8 cellular contexts compared by ENCODE assay signal in the genomic region with DNA sequence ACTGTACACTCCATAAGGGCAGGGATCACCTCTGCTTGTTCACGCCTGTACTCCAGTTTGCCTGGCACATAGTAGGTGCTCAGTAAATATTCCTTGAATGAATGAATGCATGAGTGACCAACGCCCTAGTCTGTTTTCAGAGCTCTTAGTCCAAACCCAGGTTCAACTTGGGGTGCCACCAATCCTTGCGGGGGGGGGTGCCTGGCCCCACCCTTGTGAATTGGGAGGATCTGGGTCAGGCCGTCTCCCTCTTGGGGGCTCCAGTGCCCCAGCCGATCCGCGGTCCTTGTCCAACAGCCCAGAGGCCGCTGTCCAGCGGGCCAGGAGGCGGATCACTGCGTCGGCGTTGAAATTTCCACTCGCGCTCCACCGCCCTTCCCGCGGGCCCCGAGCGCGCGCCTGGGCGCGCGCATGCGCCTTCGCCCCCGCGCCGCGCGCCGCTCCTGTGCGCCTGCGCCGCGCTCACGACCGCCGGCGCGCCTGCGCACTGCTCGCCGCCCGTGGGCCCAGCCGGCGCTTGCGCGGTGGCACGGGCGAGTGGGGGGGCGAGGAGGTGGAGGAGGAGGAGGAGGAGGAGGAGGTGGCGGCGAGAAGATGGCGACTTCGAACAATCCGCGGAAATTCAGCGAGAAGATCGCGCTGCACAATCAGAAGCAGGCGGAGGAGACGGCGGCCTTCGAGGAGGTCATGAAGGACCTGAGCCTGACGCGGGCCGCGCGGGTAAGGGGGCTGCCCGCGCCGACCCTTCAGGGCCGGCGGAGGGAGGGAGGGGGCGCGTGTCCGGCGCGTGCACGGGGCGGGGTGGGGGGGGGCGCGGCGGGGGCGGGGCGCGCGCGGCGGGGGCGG. TPM values are rescaled to one million over a fixed set of nuclear protein-coding genes. Genes with fewer than 3 reads are reported as not detected.
DNase-seq lines count a peak whose midpoint lies in the region; ATAC-seq lines count a peak whose summit lies in the region.

CRTC1 (plus strand) TSS at position 572 of the 846 bp plus-strand sequence; CDS start at position 595, 23 bp downstream.

- H3K4me3 Mint-ChIP-seq in activated CD8-positive, alpha-beta memory T cell treated with anti-CD3 and anti-CD28 coated beads, Interleukin-2, amount 10 ng/mL, durations not matched to agents 7 days and 5 days = peak within 1 kb of the TSS; percentile 78

- H3K27ac ChIP-seq in BLaER1 treated with 17β-estradiol and CSF1 and Interleukin-3, amounts not matched to agents 10 nM and 100 nM = peak within 1 kb of the TSS; percentile 32 to 90 (median 85); a peak in 20 of 22 replicates

- H3K9me3 ChIP-seq in BLaER1 treated with 17β-estradiol and CSF1 and Interleukin-3, amounts not matched to agents 10 nM and 100 nM (replicated peaks in 1 of 11) = no peaks in the 10 kb centered on the region
- no peaks in the 10 kb centered on the region for H3K9me3 ChIP-seq in endocrine pancreas (ENCODE audit: control insufficient read depth, low read length)

- CTCF ChIA-PET in activated CD8-positive, alpha-beta memory T cell treated with anti-CD3 and anti-CD28 coated beads, Interleukin-2, amount 10 ng/mL, durations not matched to agents 7 days and 5 days (lab: Charles Lee) = interaction anchor here (0.9 to 1.8 kb wide), 4 partner anchors 95 to 231 kb away, joined by 3 to 5 read pairs (median 4); partner anchors contain the start of gene KXD1

- H3K27me3 ChIP-seq in BLaER1 treated with 17β-estradiol and CSF1 and Interleukin-3, amounts not matched to agents 10 nM and 100 nM = no peaks in the 10 kb centered on the region
- no peaks in the 10 kb centered on the region for H3K27me3 ChIP-seq in endocrine pancreas (ENCODE audit: control insufficient read depth, insufficient read depth, low read length)

- H3K4me1 ChIP-seq in BLaER1 treated with 17β-estradiol and CSF1 and Interleukin-3, amounts not matched to agents 10 nM and 100 nM = peaks cover 51 to 92% (median 64%) of the 10 kb centered on the region in 10 experiments
- no peaks in the 10 kb centered on the region for H3K4me1 ChIP-seq in endocrine pancreas (ENCODE audit: control insufficient read depth, insufficient read depth, low read length)

- peak within 1 kb of the TSS; percentile 82 for H3K27ac Mint-ChIP-seq in activated CD8-positive, alpha-beta memory T cell treated with anti-CD3 and anti-CD28 coated beads, Interleukin-2, amount 10 ng/mL, durations not matched to agents 7 days and 5 days

- H3K9ac ChIP-seq in BLaER1 treated with 17β-estradiol and CSF1 and Interleukin-3, amounts not matched to agents 10 nM and 100 nM = peak within 1 kb of the TSS; percentile 65 to 91 (median 86)
- H3K9ac ChIP-seq in endocrine pancreas (ENCODE audit: control insufficient read depth, insufficient read depth, low read length) = peak within 1 kb of the TSS; percentile 50

- H4K20me1 ChIP-seq in BLaER1 treated with 17β-estradiol and CSF1 and Interleukin-3, amounts not matched to agents 10 nM and 100 nM = peaks cover 9 to 45% (median 39%) of the 10 kb centered on the region in 11 experiments; a peak in 21 of 22 replicates

- ATAC-seq in GM19397 (IDR thresholded peaks at IDR 0.05; ENCODE audit: unreplicated experiment) = peak; percentile 79
- ATAC-seq in activated CD8-positive, alpha-beta memory T cell treated with anti-CD3 and anti-CD28 coated beads, Interleukin-2, amount 10 ng/mL, durations not matched to agents 7 days and 5 days = peak; percentile 90

- peaks cover 0 to 14% (median 0%) of the 10 kb centered on the region in 11 experiments; a peak in 2 of 22 replicates for H3K36me3 ChIP-seq in BLaER1 treated with 17β-estradiol and CSF1 and Interleukin-3, amounts not matched to agents 10 nM and 100 nM
- H3K36me3 ChIP-seq in endocrine pancreas (ENCODE audit: control insufficient read depth, insufficient read depth, low read length) = no peaks in the 10 kb centered on the region

- no peaks in the 10 kb centered on the region for H3K9me3 Mint-ChIP-seq in activated CD8-positive, alpha-beta memory T cell treated with anti-CD3 and anti-CD28 coated beads, Interleukin-2, amount 10 ng/mL, durations not matched to agents 7 days and 5 days (ENCODE audit: low read depth)

- peak within 1 kb of the TSS; percentile 49 to 81 (median 68) for H3K4me3 ChIP-seq in BLaER1 treated with 17β-estradiol and CSF1 and Interleukin-3, amounts not matched to agents 10 nM and 100 nM
- H3K4me3 ChIP-seq in endocrine pancreas (ENCODE audit: control insufficient read depth, insufficient read depth, low read length) = peak within 1 kb of the TSS; percentile 30

- H3K27me3 Mint-ChIP-seq in activated CD8-positive, alpha-beta memory T cell treated with anti-CD3 and anti-CD28 coated beads, Interleukin-2, amount 10 ng/mL, durations not matched to agents 7 days and 5 days = no peaks in the 10 kb centered on the region

- peaks cover 17% of the 10 kb centered on the region for H3K4me1 Mint-ChIP-seq in activated CD8-positive, alpha-beta memory T cell treated with anti-CD3 and anti-CD28 coated beads, Interleukin-2, amount 10 ng/mL, durations not matched to agents 7 days and 5 days

- H3K4me2 ChIP-seq in BLaER1 treated with 17β-estradiol and CSF1 and Interleukin-3, amounts not matched to agents 10 nM and 100 nM = peak within 1 kb of the TSS; percentile 97 to 100 (median 98)

- DNase-seq in HS-5 (ENCODE audit: low read depth) (peak; percentile 43), NOMO-1 (lab: John Stamatoyannopoulos, UW; ENCODE audit: unreplicated experiment in 2 of 2) (peak; percentile 76 to 90), mesenteric fat pad (ENCODE audit: low spot score) (peak; percentile 95)
- DNase-seq in activated CD8-positive, alpha-beta memory T cell treated with anti-CD3 and anti-CD28 coated beads, Interleukin-2, amount 10 ng/mL, durations not matched to agents 7 days and 5 days = peak; percentile 94
- DNase-seq in stimulated activated CD8-positive, alpha-beta memory T cell treated with anti-CD3 and anti-CD28 coated beads, Interleukin-12 subunit alpha, Interleukin-12 subunit beta, amount 100 ng/mL, for 4 hours (ENCODE audit: low read depth) = peak; percentile 93

- no peaks in the 10 kb centered on the region for H3K36me3 Mint-ChIP-seq in activated CD8-positive, alpha-beta memory T cell treated with anti-CD3 and anti-CD28 coated beads, Interleukin-2, amount 10 ng/mL, durations not matched to agents 7 days and 5 days

RNA-seq across cellular contexts. Expression of gene CRTC1, which starts in this region (rescaled TPM):
- total RNA-seq in activated CD8-positive, alpha-beta memory T cell treated with anti-CD3 and anti-CD28 coated beads, Interleukin-2, amount 10 ng/mL, durations not matched to agents 7 days and 5 days = 1 to 10 TPM; 5.9 to 6.4 TPM
- total RNA-seq in mesenteric fat pad = 13.9 TPM

Comparison
In these comparisons a context has a peak if more than half of its experiments do, and no peak if none do; other contexts are left out.
1. Peak in every context shown above with its lines: DNase-seq, ATAC-seq, H3K4me3 ChIP-seq and H3K27ac ChIP-seq.
2. DNase-seq: peak in every context shown above with its lines; median percentile 95 in mesenteric fat pad; 94 in activated CD8-positive, alpha-beta memory T cell treated with anti-CD3 and anti-CD28 coated beads, Interleukin-2, amount 10 ng/mL, durations not matched to agents 7 days and 5 days; 93 in stimulated activated CD8-positive, alpha-beta memory T cell treated with anti-CD3 and anti-CD28 coated beads, Interleukin-12 subunit alpha, Interleukin-12 subunit beta, amount 100 ng/mL, for 4 hours; 83 in NOMO-1; 43 in HS-5.